8 cellular contexts compared by ENCODE assay signal in genomic region chr19:4337906-4338440, GRCh38. TPM values are rescaled to one million over a fixed set of nuclear protein-coding genes. Genes with fewer than 3 reads are reported as not detected.
DNase-seq lines count a peak whose midpoint lies in the region; ATAC-seq and TF ChIP-seq lines count a peak whose summit lies in the region.

No MANE protein-coding gene starts in this region.

- peaks cover 15% of the 10 kb centered on the region for H3K4me1 Mint-ChIP-seq in osteocyte (ENCODE audit: unreplicated experiment)

- peak overlapping the region; percentile 53 to 91 (median 86) for H3K27ac ChIP-seq in Peyer's patch

- no peaks in the 10 kb centered on the region for H3K36me3 Mint-ChIP-seq in osteocyte (ENCODE audit: unreplicated experiment)

- H3K4me3 Mint-ChIP-seq in osteocyte (ENCODE audit: unreplicated experiment): peak overlapping the region; percentile 66

- H3K9me3 Mint-ChIP-seq in osteocyte (ENCODE audit: unreplicated experiment): no peaks in the 10 kb centered on the region

- H3K27ac Mint-ChIP-seq in osteocyte (ENCODE audit: unreplicated experiment): peak overlapping the region; percentile 86

- H3K27me3 Mint-ChIP-seq in osteocyte (ENCODE audit: unreplicated experiment): no peaks in the 10 kb centered on the region

- ATAC-seq in GM18858 (IDR thresholded peaks at IDR 0.05; ENCODE audit: unreplicated experiment) (no peak), GM19463 (IDR thresholded peaks at IDR 0.05; ENCODE audit: unreplicated experiment) (no peak)

- no peaks in the 10 kb centered on the region for H3K27me3 ChIP-seq in Peyer's patch

- TF ChIP-seq POLR2A in Peyer's patch (IDR thresholded peaks at IDR 0.05): peak; percentile 33 to 49

- H3K4me3 ChIP-seq in Peyer's patch (peak overlapping the region; percentile 34 to 61 (median 45)), epithelial cell of proximal tubule (ENCODE audit: low read depth, low read length) (peak overlapping the region; percentile 70)

- no peaks in the 10 kb centered on the region for H3K9me3 ChIP-seq in Peyer's patch

- DNase-seq in GF-D8 (lab: John Stamatoyannopoulos, UW): peak; percentile 10
- DNase-seq in Peyer's patch: peak in 2 of 3 donors; percentile 74 to 80
- no peak for DNase-seq in epithelial cell of proximal tubule (ENCODE audit: low read depth)
- no peak for DNase-seq in osteocyte (ENCODE audit: extremely low spot score, unreplicated experiment)
- DNase-seq in mucosa of gallbladder (ENCODE audit: low spot score): no peak
- no peak for DNase-seq in RPMI8226

- H3K36me3 ChIP-seq in Peyer's patch: no peaks in the 10 kb centered on the region

- no peak for TF ChIP-seq CTCF in Peyer's patch (IDR thresholded peaks at IDR 0.05)
- TF ChIP-seq CTCF in epithelial cell of proximal tubule (conservative IDR thresholded peaks at IDR 0.05; ENCODE audit: low read depth, low read length): no peak
- no peak for TF ChIP-seq CTCF in osteocyte (IDR thresholded peaks at IDR 0.05)

- peaks cover 0 to 27% (median 0%) of the 10 kb centered on the region in 4 donors for H3K4me1 ChIP-seq in Peyer's patch

RNA-seq across cellular contexts. Expression of gene STAP2, which starts 0.7 kb away (rescaled TPM):
- total RNA-seq in Peyer's patch (100 to 1,000 TPM in 3 of 4 donors, 10 to 100 TPM in 1; 90.8 to 227 (median 134) TPM), epithelial cell of proximal tubule (49.2 and 70.8 TPM in 2 replicates), osteocyte (2.7 and 5.9 TPM in 2 replicates), mucosa of gallbladder (37.8 TPM)

RNA-seq across cellular contexts. Expression of gene MPND, which starts 5.4 kb away (rescaled TPM):
- total RNA-seq in Peyer's patch (10 to 100 TPM in 3 of 4 donors, 1 to 10 TPM in 1; 8.3 to 26.1 (median 20.8) TPM), epithelial cell of proximal tubule (3.9 and 6.3 TPM in 2 replicates), osteocyte (14.2 and 20.0 TPM in 2 replicates), mucosa of gallbladder (26.1 TPM)

RNA-seq across cellular contexts. Expression of gene FSD1, which starts 33.6 kb away (rescaled TPM):
- total RNA-seq in Peyer's patch: 1 to 10 TPM in 3 of 4 donors, not detected in 1; 1.0 to 8.4 (median 1.4) TPM
- total RNA-seq in epithelial cell of proximal tubule: 17.5 and 22.9 TPM in 2 replicates
- total RNA-seq in osteocyte: 13.3 and 15.6 TPM in 2 replicates
- 1.3 TPM for total RNA-seq in mucosa of gallbladder

RNA-seq across cellular contexts. Expression of gene TMIGD2, which starts 35.8 kb away (rescaled TPM):
- total RNA-seq in Peyer's patch (1 to 10 TPM; 2.2 to 6.1 (median 3.8) TPM), epithelial cell of proximal tubule (not detected in 2 replicates), osteocyte (not detected in 2 replicates), mucosa of gallbladder (0.98 TPM)

RNA-seq across cellular contexts. Expression of gene SHD, which starts 58.9 kb away (rescaled TPM):
- total RNA-seq in Peyer's patch (10 to 100 TPM in 3 of 4 donors, not detected in 1; 21.3 to 27.7 (median 21.9) TPM), epithelial cell of proximal tubule (not detected in 2 replicates), osteocyte (0.21 TPM in 1 of 2 replicates, not detected in the other), mucosa of gallbladder (not detected)

Comparison
In these comparisons a context has a peak if more than half of its experiments do, and no peak if none do; other contexts are left out.
1. DNase-seq: peak in GF-D8 (single experiment) and Peyer's patch (2 of 3); none in epithelial cell of proximal tubule (single experiment), osteocyte (single experiment), mucosa of gallbladder (single experiment) and RPMI8226 (single experiment).